In genomic region chr2:27961997-27962396, GRCh38 we compare ENCODE assay signal across 18 cellular contexts.
DNase-seq lines count a peak whose midpoint lies in the region; ATAC-seq, FAIRE-seq and TF ChIP-seq lines count a peak whose summit lies in the region.
"Had no signal": no experiment of that assay in that cellular context is flagged by ENCODE, and none has a peak within 500 bp of the region (broad histone marks: within the 10 kb centered on the region; RNA-seq: fewer than 3 reads in every experiment).

No MANE protein-coding gene starts in this region.

- H3K36me3 Mint-ChIP-seq in activated naive CD8-positive, alpha-beta T cell treated with anti-CD3 and anti-CD28 coated beads, Interleukin-2, amount 50 U/mL, for 24 hours (ENCODE audit: low read depth) = peaks cover 15% of the 10 kb centered on the region
- H3K36me3 Mint-ChIP-seq in glutamatergic neuron (ENCODE audit: unreplicated experiment) = no peaks in the 10 kb centered on the region
- H3K36me3 Mint-ChIP-seq in Calu3 (ENCODE audit: insufficient read depth, unreplicated experiment) = no peaks in the 10 kb centered on the region

- peak overlapping the region; percentile 17 for H3K27ac Mint-ChIP-seq in activated naive CD8-positive, alpha-beta T cell treated with anti-CD3 and anti-CD28 coated beads, Interleukin-2, amount 50 U/mL, for 24 hours
- no peak overlapping the region for H3K27ac Mint-ChIP-seq in glutamatergic neuron (ENCODE audit: unreplicated experiment)
- H3K27ac Mint-ChIP-seq in Calu3 (ENCODE audit: unreplicated experiment) = no peak overlapping the region

- no peak for TF ChIP-seq POLR2A in H54 (IDR thresholded peaks at IDR 0.05; ENCODE audit: low read depth, low read length)

- peaks cover 5% of the 10 kb centered on the region for H3K9me3 Mint-ChIP-seq in activated naive CD8-positive, alpha-beta T cell treated with anti-CD3 and anti-CD28 coated beads, Interleukin-2, amount 50 U/mL, for 24 hours
- H3K9me3 Mint-ChIP-seq in glutamatergic neuron (ENCODE audit: unreplicated experiment) = no peaks in the 10 kb centered on the region
- H3K9me3 Mint-ChIP-seq in Calu3 (ENCODE audit: low read depth, unreplicated experiment) = peaks cover 9% of the 10 kb centered on the region

- H3K4me3 ChIP-seq in foreskin fibroblast (ENCODE audit: low read depth in 1 of 2, low read length in 2 of 2) = no peak overlapping the region
- H3K4me3 ChIP-seq: ovary, sigmoid colon, suprapubic skin had no signal

- H3K4me1 Mint-ChIP-seq in activated naive CD8-positive, alpha-beta T cell treated with anti-CD3 and anti-CD28 coated beads, Interleukin-2, amount 50 U/mL, for 24 hours = peaks cover 77% of the 10 kb centered on the region
- no peaks in the 10 kb centered on the region for H3K4me1 Mint-ChIP-seq in glutamatergic neuron (ENCODE audit: low read depth, unreplicated experiment)
- H3K4me1 Mint-ChIP-seq in Calu3 (ENCODE audit: low read depth, unreplicated experiment) = peaks cover 35% of the 10 kb centered on the region

- peak; percentile 93 for FAIRE-seq in H54 (lab: Jason Lieb, UNC)

- TF ChIP-seq CTCF in foreskin fibroblast (IDR thresholded peaks at IDR 0.05; ENCODE audit: low read depth, low read length) = no peak
- TF ChIP-seq CTCF in glutamatergic neuron (IDR thresholded peaks at IDR 0.05; ENCODE audit: partially characterized antibody, unreplicated experiment) = no peak
- TF ChIP-seq CTCF in Calu3 (IDR thresholded peaks at IDR 0.05; ENCODE audit: unreplicated experiment) = no peak

- no peak overlapping the region for H3K4me3 Mint-ChIP-seq in activated naive CD8-positive, alpha-beta T cell treated with anti-CD3 and anti-CD28 coated beads, Interleukin-2, amount 50 U/mL, for 24 hours
- H3K4me3 Mint-ChIP-seq in glutamatergic neuron (ENCODE audit: unreplicated experiment) = no peak overlapping the region
- no peak overlapping the region for H3K4me3 Mint-ChIP-seq in Calu3 (ENCODE audit: low read depth, unreplicated experiment)

- intact Hi-C loops in Calu3 (cut with micrococcal nuclease; ENCODE audit: unreplicated experiment) = no loop called here

- CTCF ChIA-PET in Calu3 (lab: Charles Lee) = no interaction called here

- no peaks in the 10 kb centered on the region for H3K27me3 Mint-ChIP-seq in activated naive CD8-positive, alpha-beta T cell treated with anti-CD3 and anti-CD28 coated beads, Interleukin-2, amount 50 U/mL, for 24 hours
- H3K27me3 Mint-ChIP-seq in glutamatergic neuron (ENCODE audit: unreplicated experiment) = no peaks in the 10 kb centered on the region
- no peaks in the 10 kb centered on the region for H3K27me3 Mint-ChIP-seq in Calu3 (ENCODE audit: unreplicated experiment)

- BruUV-seq in Calu3 (replicated peaks; lab: Mats Ljungman, UMichigan) = no TSS peak

- no peak for ATAC-seq in activated naive CD8-positive, alpha-beta T cell treated with anti-CD3 and anti-CD28 coated beads, Interleukin-2, amount 50 U/mL, for 24 hours

- in situ Hi-C loops in ACHN (cut with HindIII; ENCODE audit: low pct_ligation_motif_present, low pct_unique_long_range_greater_than_20kb, low sequenced_read_pairs) = no loop called here

- DNase-seq in ACHN (peak; percentile 39), H54 (ENCODE audit: insufficient read length, low spot score) (no peak), foreskin fibroblast (peak; percentile 48 to 62), medulla oblongata (ENCODE audit: extremely low spot score) (no peak), MV-4-11 (lab: John Stamatoyannopoulos, UW) (no peak), glutamatergic neuron (no peak), Calu3 (no peak)
- DNase-seq in activated naive CD8-positive, alpha-beta T cell treated with anti-CD3 and anti-CD28 coated beads, Interleukin-2, amount 50 U/mL, for 24 hours = no peak
- DNase-seq: activated CD4-positive, alpha-beta T cell treated with anti-CD3 and anti-CD28 coated beads for 4 hours; cortex of kidney; hypothalamus; NCI-H2029 treated with DMSO at 0.1 percent for 48 hours; NCI-H510A; ovary; sigmoid colon; stimulated activated CD4-positive, alpha-beta T cell treated with anti-CD3 and anti-CD28 coated beads, Interleukin-2, amount 100 ng/mL, for 48 hours; T-helper 9 cell had no signal

Comparison
In these comparisons a context has a peak if more than half of its experiments do, and no peak if none do; other contexts are left out.
1. DNase-seq: peak in ACHN (single experiment) and foreskin fibroblast (2 of 2); none in H54 (single experiment), activated naive CD8-positive, alpha-beta T cell treated with anti-CD3 and anti-CD28 coated beads, Interleukin-2, amount 50 U/mL, for 24 hours (single experiment), medulla oblongata (single experiment), MV-4-11 (single experiment), glutamatergic neuron (single experiment) and Calu3 (single experiment).